Comparison of ENCODE assay signal across 25 cellular contexts in the genomic region with DNA sequence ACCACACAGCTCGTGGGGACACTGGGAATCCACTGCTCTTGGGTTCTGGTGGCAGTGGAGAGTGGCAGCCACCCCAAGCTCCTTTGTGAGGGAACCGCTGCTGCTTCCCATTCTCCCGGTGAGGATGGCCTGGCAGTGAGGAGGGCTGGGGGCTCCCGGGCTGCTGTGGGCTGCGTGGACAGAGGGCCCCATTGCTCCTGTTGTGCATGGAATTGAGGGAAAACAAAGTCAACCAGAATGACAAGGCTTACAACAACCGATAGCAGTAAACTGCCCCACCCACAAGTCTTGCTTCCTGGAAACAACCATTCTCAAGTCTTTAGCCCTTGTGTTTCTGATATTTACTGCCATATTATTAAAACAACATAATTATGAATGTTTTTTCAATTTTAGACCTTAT. TPM values are rescaled to one million over a fixed set of nuclear protein-coding genes. Genes with fewer than 3 reads are reported as not detected.
"Had no signal": no experiment of that assay in that cellular context is flagged by ENCODE, and none has a peak within 500 bp of the region (broad histone marks: within the 10 kb centered on the region; RNA-seq: fewer than 3 reads in every experiment).

No MANE protein-coding gene starts in this region.

- H3K36me3 ChIP-seq: brain microvascular endothelial cell, WERI-Rb-1 had no signal

- DNase-seq: activated B cell treated with CpG ODN at 0.5 μM for 24 hours; activated CD4-positive, alpha-beta T cell treated with anti-CD3 and anti-CD28 coated beads for 48 hours; activated CD4-positive, alpha-beta T cell treated with anti-CD3 and anti-CD28 coated beads, Interleukin-2, amount 50 U/mL, for 1 hour; activated CD4-positive, alpha-beta T cell treated with anti-CD3 and anti-CD28 coated beads, Interleukin-2, amount 50 U/mL, for 48 hours; activated CD8-positive, alpha-beta memory T cell treated with anti-CD3 and anti-CD28 coated beads for 24 hours; activated CD8-positive, alpha-beta T cell treated with anti-CD3 and anti-CD28 coated beads for 36 hours; activated effector memory CD4-positive, alpha-beta T cell treated with Interleukin-2 at 50 U/mL for 16 hours; activated gamma-delta T cell treated with Interleukin-2 at 50 U/mL for 16 hours; activated naive CD4-positive, alpha-beta T cell treated with anti-CD3 and anti-CD28 coated beads, Interleukin-2, amount 50 U/mL, for 16 hours; activated naive CD4-positive, alpha-beta T cell treated with Interleukin-2 at 50 U/mL for 16 hours; activated T-cell treated with anti-CD3 and anti-CD28 coated beads, Interleukin-2, amount 50 U/mL, for 4 hours; amniotic stem cell; anterior cingulate cortex; brain microvascular endothelial cell; effector CD4-positive, alpha-beta T cell; esophagus squamous epithelium; foreskin melanocyte; T-helper 17 cell; T1000; WERI-Rb-1 had no signal

- H3K9me3 ChIP-seq: esophagus squamous epithelium, gastroesophageal sphincter had no signal

- H3K4me3 ChIP-seq: coronary artery, esophagus squamous epithelium, gastroesophageal sphincter had no signal

- H3K27ac ChIP-seq: brain microvascular endothelial cell, coronary artery, epithelial cell of prostate, esophagus squamous epithelium, WERI-Rb-1 had no signal

- ATAC-seq: activated CD4-positive, CD25-positive, alpha-beta regulatory T cell treated with anti-CD3 and anti-CD28 coated beads, Interleukin-2, amount 50 U/mL, for 24 hours; activated CD8-positive, alpha-beta T cell treated with anti-CD3 and anti-CD28 coated beads for 36 hours; activated T-cell treated with anti-CD3 and anti-CD28 coated beads, Interleukin-2, amount 50 U/mL, for 4 hours; activated T-helper 17 cell treated with anti-CD3 and anti-CD28 coated beads, Interleukin-2, amount 50 U/mL, for 72 hours; gastroesophageal sphincter; T-helper 17 cell had no signal

- H3K4me1 ChIP-seq: gastroesophageal sphincter had no signal

- H3K27me3 ChIP-seq: brain microvascular endothelial cell, esophagus squamous epithelium, gastroesophageal sphincter had no signal

RNA-seq across cellular contexts. Expression of gene TMTC1, which starts 32.1 kb away (rescaled TPM):
- total RNA-seq: activated B cell treated with CpG ODN at 0.5 μM for 24 hours; activated CD8-positive, alpha-beta T cell treated with anti-CD3 and anti-CD28 coated beads for 36 hours; activated T-helper 17 cell treated with anti-CD3 and anti-CD28 coated beads, Interleukin-2, amount 50 U/mL, for 72 hours had no signal
